In the genomic region with DNA sequence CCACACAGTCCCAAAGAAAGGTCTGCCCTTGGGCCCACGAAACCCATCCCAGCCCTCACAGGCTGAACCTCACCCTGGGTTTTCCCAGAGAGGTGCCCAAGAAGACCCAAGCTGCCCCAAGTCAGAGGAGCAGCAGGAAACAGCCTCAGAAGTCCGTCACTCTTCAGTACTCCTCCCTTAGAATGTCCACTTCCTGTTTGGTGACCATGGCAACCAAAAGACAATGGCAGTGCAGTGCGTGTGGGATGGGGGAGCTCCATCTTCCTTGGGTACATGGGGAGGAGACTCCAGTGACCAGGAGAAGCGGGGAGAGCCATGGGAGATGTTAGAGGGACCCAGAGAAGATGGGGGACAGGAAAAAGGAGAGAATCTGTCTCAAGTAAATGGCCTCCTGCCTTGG, we compare ENCODE assay signal across 1 cellular context.
A peak's percentile ranks its signal among the peaks of the same experiment; 100 is the strongest.
TF ChIP-seq lines count a peak whose summit lies in the region.

No MANE protein-coding gene starts in this region.

TF ChIP-seq in GM12878, 131 proteins besides CTCF, POLR2A, EP300 and RAD21:
- TF ChIP-seq ESRRA (IDR thresholded peaks at IDR 0.05; ENCODE audit: low read length), result no peak
- peak; percentile 45 for TF ChIP-seq YY1 (IDR thresholded peaks at IDR 0.05; ENCODE audit: low read depth, low read length)
- 0 out of 2 replicates have a peak, but pooled peaks have one; percentile 42 for TF ChIP-seq GABPA (IDR thresholded peaks at IDR 0.05; ENCODE audit: low read depth)
- peak; percentile 85 for TF ChIP-seq SPI1 (IDR thresholded peaks at IDR 0.05; ENCODE audit: borderline replicate concordance, insufficient read depth, low read depth, low read length)
- TF ChIP-seq BMI1 (IDR thresholded peaks at IDR 0.05; ENCODE audit: borderline replicate concordance), result peak; percentile 92
- TF ChIP-seq, protein P1, sequence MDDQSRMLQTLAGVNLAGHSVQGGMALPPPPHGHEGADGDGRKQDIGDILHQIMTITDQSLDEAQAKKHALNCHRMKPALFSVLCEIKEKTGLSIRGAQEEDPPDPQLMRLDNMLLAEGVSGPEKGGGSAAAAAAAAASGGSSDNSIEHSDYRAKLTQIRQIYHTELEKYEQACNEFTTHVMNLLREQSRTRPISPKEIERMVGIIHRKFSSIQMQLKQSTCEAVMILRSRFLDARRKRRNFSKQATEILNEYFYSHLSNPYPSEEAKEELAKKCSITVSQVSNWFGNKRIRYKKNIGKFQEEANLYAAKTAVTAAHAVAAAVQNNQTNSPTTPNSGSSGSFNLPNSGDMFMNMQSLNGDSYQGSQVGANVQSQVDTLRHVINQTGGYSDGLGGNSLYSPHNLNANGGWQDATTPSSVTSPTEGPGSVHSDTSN (IDR thresholded peaks at IDR 0.05; ENCODE audit: insufficient replicate concordance, low read depth, low read length), result no peak
- peak; percentile 57; the same call in 1 of the 2 replicates for TF ChIP-seq PKNOX1 (IDR thresholded peaks at IDR 0.05)
- peak; percentile 28; the same call in 1 of the 2 replicates for TF ChIP-seq ZBTB40 (IDR thresholded peaks at IDR 0.05; ENCODE audit: borderline replicate concordance)
- 0 out of 2 replicates have a peak, but pooled peaks have one; percentile 32 for TF ChIP-seq MXI1 (IDR thresholded peaks at IDR 0.05; ENCODE audit: low read depth, low read length)
